Comparison of ENCODE assay signal across 2 cellular contexts in genomic region chr11:116773203-116774112, GRCh38.
TF ChIP-seq lines count a peak whose summit lies in the region.

No MANE protein-coding gene starts in this region.

TF ChIP-seq in HEK293T, 16 proteins besides CTCF, POLR2A, EP300 and RAD21:
- TF ChIP-seq, protein P1, sequence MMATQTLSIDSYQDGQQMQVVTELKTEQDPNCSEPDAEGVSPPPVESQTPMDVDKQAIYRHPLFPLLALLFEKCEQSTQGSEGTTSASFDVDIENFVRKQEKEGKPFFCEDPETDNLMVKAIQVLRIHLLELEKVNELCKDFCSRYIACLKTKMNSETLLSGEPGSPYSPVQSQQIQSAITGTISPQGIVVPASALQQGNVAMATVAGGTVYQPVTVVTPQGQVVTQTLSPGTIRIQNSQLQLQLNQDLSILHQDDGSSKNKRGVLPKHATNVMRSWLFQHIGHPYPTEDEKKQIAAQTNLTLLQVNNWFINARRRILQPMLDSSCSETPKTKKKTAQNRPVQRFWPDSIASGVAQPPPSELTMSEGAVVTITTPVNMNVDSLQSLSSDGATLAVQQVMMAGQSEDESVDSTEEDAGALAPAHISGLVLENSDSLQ (IDR thresholded peaks at IDR 0.05), result no peak
- TF ChIP-seq LEF1 (IDR thresholded peaks at IDR 0.05; ENCODE audit: borderline replicate concordance) (no peak), L3MBTL2 (conservative IDR thresholded peaks at IDR 0.05) (peak; percentile 68; the same call in 1 of the 2 replicates)
TF ChIP-seq in HEK293T: peak in this region for 1.

TF ChIP-seq in K562, 482 proteins besides CTCF, POLR2A, EP300 and RAD21 (continues in another document):
- no peak for TF ChIP-seq SMAD1 (IDR thresholded peaks at IDR 0.05; ENCODE audit: low read depth, low read length, partially characterized antibody)
- TF ChIP-seq, protein P2, sequence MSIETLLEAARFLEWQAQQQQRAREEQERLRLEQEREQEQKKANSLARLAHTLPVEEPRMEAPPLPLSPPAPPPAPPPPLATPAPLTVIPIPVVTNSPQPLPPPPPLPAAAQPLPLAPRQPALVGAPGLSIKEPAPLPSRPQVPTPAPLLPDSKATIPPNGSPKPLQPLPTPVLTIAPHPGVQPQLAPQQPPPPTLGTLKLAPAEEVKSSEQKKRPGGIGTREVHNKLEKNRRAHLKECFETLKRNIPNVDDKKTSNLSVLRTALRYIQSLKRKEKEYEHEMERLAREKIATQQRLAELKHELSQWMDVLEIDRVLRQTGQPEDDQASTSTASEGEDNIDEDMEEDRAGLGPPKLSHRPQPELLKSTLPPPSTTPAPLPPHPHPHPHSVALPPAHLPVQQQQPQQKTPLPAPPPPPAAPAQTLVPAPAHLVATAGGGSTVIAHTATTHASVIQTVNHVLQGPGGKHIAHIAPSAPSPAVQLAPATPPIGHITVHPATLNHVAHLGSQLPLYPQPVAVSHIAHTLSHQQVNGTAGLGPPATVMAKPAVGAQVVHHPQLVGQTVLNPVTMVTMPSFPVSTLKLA (conservative IDR thresholded peaks at IDR 0.05), result peak in 1 of 2 experiments; percentile 41; a peak in 1 of 4 replicates
- TF ChIP-seq GABPA (tag; conservative IDR thresholded peaks at IDR 0.05; ENCODE audit: low read depth), result peak; percentile 69
- TF ChIP-seq, protein P3, sequence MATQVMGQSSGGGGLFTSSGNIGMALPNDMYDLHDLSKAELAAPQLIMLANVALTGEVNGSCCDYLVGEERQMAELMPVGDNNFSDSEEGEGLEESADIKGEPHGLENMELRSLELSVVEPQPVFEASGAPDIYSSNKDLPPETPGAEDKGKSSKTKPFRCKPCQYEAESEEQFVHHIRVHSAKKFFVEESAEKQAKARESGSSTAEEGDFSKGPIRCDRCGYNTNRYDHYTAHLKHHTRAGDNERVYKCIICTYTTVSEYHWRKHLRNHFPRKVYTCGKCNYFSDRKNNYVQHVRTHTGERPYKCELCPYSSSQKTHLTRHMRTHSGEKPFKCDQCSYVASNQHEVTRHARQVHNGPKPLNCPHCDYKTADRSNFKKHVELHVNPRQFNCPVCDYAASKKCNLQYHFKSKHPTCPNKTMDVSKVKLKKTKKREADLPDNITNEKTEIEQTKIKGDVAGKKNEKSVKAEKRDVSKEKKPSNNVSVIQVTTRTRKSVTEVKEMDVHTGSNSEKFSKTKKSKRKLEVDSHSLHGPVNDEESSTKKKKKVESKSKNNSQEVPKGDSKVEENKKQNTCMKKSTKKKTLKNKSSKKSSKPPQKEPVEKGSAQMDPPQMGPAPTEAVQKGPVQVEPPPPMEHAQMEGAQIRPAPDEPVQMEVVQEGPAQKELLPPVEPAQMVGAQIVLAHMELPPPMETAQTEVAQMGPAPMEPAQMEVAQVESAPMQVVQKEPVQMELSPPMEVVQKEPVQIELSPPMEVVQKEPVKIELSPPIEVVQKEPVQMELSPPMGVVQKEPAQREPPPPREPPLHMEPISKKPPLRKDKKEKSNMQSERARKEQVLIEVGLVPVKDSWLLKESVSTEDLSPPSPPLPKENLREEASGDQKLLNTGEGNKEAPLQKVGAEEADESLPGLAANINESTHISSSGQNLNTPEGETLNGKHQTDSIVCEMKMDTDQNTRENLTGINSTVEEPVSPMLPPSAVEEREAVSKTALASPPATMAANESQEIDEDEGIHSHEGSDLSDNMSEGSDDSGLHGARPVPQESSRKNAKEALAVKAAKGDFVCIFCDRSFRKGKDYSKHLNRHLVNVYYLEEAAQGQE (CRISPR knock-in tag; IDR thresholded peaks at IDR 0.05; ENCODE audit: low read depth), result no peak
- TF ChIP-seq PURB (CRISPR knock-in tag; IDR thresholded peaks at IDR 0.05; ENCODE audit: low read depth), result no peak
- TF ChIP-seq ZNF644 (tag; IDR thresholded peaks at IDR 0.05; ENCODE audit: low read depth), result peak; percentile 27; the same call in 1 of the 2 replicates
- TF ChIP-seq, protein P4, sequence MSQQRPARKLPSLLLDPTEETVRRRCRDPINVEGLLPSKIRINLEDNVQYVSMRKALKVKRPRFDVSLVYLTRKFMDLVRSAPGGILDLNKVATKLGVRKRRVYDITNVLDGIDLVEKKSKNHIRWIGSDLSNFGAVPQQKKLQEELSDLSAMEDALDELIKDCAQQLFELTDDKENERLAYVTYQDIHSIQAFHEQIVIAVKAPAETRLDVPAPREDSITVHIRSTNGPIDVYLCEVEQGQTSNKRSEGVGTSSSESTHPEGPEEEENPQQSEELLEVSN (IDR thresholded peaks at IDR 0.05; ENCODE audit: borderline replicate concordance in 1 of 2, extremely low read depth in 1 of 2, insufficient read depth in 1 of 2, insufficient read length in 1 of 2, low read depth in 1 of 2, low read length in 1 of 2, poor library complexity in 1 of 2, severe bottlenecking in 1 of 2), result peak in 1 of 2 experiments; percentile 22
- TF ChIP-seq ZFP91 (CRISPR knock-in tag; IDR thresholded peaks at IDR 0.05), result peak; percentile 2; the same call in 1 of the 2 replicates
- TF ChIP-seq RBM25 (IDR thresholded peaks at IDR 0.05; ENCODE audit: low read depth, low read length, severe bottlenecking), result no peak
- no peak for TF ChIP-seq HNRNPL (IDR thresholded peaks at IDR 0.05; ENCODE audit: low read depth, low read length)
- TF ChIP-seq ZNF696 (CRISPR knock-in tag; conservative IDR thresholded peaks at IDR 0.05), result no peak
- peak; percentile 18; the same call in 1 of the 2 replicates for TF ChIP-seq NFRKB (IDR thresholded peaks at IDR 0.05; ENCODE audit: low read depth)
- TF ChIP-seq MBD2 (IDR thresholded peaks at IDR 0.05; ENCODE audit: borderline replicate concordance, low read depth), result no peak
- TF ChIP-seq, protein P5, sequence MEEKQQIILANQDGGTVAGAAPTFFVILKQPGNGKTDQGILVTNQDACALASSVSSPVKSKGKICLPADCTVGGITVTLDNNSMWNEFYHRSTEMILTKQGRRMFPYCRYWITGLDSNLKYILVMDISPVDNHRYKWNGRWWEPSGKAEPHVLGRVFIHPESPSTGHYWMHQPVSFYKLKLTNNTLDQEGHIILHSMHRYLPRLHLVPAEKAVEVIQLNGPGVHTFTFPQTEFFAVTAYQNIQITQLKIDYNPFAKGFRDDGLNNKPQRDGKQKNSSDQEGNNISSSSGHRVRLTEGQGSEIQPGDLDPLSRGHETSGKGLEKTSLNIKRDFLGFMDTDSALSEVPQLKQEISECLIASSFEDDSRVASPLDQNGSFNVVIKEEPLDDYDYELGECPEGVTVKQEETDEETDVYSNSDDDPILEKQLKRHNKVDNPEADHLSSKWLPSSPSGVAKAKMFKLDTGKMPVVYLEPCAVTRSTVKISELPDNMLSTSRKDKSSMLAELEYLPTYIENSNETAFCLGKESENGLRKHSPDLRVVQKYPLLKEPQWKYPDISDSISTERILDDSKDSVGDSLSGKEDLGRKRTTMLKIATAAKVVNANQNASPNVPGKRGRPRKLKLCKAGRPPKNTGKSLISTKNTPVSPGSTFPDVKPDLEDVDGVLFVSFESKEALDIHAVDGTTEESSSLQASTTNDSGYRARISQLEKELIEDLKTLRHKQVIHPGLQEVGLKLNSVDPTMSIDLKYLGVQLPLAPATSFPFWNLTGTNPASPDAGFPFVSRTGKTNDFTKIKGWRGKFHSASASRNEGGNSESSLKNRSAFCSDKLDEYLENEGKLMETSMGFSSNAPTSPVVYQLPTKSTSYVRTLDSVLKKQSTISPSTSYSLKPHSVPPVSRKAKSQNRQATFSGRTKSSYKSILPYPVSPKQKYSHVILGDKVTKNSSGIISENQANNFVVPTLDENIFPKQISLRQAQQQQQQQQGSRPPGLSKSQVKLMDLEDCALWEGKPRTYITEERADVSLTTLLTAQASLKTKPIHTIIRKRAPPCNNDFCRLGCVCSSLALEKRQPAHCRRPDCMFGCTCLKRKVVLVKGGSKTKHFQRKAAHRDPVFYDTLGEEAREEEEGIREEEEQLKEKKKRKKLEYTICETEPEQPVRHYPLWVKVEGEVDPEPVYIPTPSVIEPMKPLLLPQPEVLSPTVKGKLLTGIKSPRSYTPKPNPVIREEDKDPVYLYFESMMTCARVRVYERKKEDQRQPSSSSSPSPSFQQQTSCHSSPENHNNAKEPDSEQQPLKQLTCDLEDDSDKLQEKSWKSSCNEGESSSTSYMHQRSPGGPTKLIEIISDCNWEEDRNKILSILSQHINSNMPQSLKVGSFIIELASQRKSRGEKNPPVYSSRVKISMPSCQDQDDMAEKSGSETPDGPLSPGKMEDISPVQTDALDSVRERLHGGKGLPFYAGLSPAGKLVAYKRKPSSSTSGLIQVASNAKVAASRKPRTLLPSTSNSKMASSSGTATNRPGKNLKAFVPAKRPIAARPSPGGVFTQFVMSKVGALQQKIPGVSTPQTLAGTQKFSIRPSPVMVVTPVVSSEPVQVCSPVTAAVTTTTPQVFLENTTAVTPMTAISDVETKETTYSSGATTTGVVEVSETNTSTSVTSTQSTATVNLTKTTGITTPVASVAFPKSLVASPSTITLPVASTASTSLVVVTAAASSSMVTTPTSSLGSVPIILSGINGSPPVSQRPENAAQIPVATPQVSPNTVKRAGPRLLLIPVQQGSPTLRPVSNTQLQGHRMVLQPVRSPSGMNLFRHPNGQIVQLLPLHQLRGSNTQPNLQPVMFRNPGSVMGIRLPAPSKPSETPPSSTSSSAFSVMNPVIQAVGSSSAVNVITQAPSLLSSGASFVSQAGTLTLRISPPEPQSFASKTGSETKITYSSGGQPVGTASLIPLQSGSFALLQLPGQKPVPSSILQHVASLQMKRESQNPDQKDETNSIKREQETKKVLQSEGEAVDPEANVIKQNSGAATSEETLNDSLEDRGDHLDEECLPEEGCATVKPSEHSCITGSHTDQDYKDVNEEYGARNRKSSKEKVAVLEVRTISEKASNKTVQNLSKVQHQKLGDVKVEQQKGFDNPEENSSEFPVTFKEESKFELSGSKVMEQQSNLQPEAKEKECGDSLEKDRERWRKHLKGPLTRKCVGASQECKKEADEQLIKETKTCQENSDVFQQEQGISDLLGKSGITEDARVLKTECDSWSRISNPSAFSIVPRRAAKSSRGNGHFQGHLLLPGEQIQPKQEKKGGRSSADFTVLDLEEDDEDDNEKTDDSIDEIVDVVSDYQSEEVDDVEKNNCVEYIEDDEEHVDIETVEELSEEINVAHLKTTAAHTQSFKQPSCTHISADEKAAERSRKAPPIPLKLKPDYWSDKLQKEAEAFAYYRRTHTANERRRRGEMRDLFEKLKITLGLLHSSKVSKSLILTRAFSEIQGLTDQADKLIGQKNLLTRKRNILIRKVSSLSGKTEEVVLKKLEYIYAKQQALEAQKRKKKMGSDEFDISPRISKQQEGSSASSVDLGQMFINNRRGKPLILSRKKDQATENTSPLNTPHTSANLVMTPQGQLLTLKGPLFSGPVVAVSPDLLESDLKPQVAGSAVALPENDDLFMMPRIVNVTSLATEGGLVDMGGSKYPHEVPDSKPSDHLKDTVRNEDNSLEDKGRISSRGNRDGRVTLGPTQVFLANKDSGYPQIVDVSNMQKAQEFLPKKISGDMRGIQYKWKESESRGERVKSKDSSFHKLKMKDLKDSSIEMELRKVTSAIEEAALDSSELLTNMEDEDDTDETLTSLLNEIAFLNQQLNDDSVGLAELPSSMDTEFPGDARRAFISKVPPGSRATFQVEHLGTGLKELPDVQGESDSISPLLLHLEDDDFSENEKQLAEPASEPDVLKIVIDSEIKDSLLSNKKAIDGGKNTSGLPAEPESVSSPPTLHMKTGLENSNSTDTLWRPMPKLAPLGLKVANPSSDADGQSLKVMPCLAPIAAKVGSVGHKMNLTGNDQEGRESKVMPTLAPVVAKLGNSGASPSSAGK (IDR thresholded peaks at IDR 0.05), result peak; percentile 85
- TF ChIP-seq, protein P6, sequence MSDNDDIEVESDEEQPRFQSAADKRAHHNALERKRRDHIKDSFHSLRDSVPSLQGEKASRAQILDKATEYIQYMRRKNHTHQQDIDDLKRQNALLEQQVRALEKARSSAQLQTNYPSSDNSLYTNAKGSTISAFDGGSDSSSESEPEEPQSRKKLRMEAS (CRISPR knock-in tag; IDR thresholded peaks at IDR 0.05), result peak; percentile 30
- TF ChIP-seq CEBPG (CRISPR knock-in tag; IDR thresholded peaks at IDR 0.05), result peak; percentile 52; the same call in 1 of the 2 replicates
- peak; percentile 67; a peak in 2 of 4 replicates for TF ChIP-seq CEBPG (tag; conservative IDR thresholded peaks at IDR 0.05 in 1 of 2, IDR thresholded peaks at IDR 0.05 in 1 of 2)
- peak in 1 of 2 experiments; percentile 5; a peak in 1 of 3 replicates for TF ChIP-seq CBX3 (IDR thresholded peaks at IDR 0.05; ENCODE audit: borderline replicate concordance in 1 of 2, low read length in 2 of 2)
- TF ChIP-seq MTF1 (CRISPR knock-in tag; IDR thresholded peaks at IDR 0.05; ENCODE audit: borderline replicate concordance), result no peak
- peak; percentile 58 for TF ChIP-seq SMARCA4 (IDR thresholded peaks at IDR 0.05)
- TF ChIP-seq ZNF23 (CRISPR knock-in tag; IDR thresholded peaks at IDR 0.05), result no peak
- peak; percentile 29; the same call in 1 of the 2 replicates for TF ChIP-seq ZBTB33 (CRISPR knock-in tag; IDR thresholded peaks at IDR 0.05)
- peak; percentile 59; the same call in 1 of the 2 replicates for TF ChIP-seq HES1 (IDR thresholded peaks at IDR 0.05; ENCODE audit: low read depth)
- TF ChIP-seq CBFA2T2 (conservative IDR thresholded peaks at IDR 0.05), result no peak
- TF ChIP-seq SP1 (CRISPR knock-in tag; IDR thresholded peaks at IDR 0.05), result no peak
- TF ChIP-seq CEBPB (tag; IDR thresholded peaks at IDR 0.05), result peak; percentile 88
- TF ChIP-seq NRF1 (conservative IDR thresholded peaks at IDR 0.05 in 1 of 2, IDR thresholded peaks at IDR 0.05 in 1 of 2), result peak in 1 of 2 experiments; percentile 27; a peak in 1 of 4 replicates
- no peak for TF ChIP-seq CBX1 (IDR thresholded peaks at IDR 0.05; ENCODE audit: low read depth)
- TF ChIP-seq TEAD4 (IDR thresholded peaks at IDR 0.05; ENCODE audit: low read length), result 0 out of 2 replicates have a peak, but pooled peaks have one; percentile 30
- no peak for TF ChIP-seq TEAD4 (CRISPR knock-in tag; IDR thresholded peaks at IDR 0.05; ENCODE audit: borderline replicate concordance)
